In genomic region chr9:138147556-138147955, GRCh38 we compare ENCODE assay signal across 8 cellular contexts.
DNase-seq lines count a peak whose midpoint lies in the region; ATAC-seq, FAIRE-seq and TF ChIP-seq lines count a peak whose summit lies in the region.
"Not testable (repeated sequence)": the region's sequence is repeated elsewhere in the genome, so short reads cannot be mapped to it uniquely, and the experiment has no call there.

No MANE protein-coding gene starts in this region.

- H4K20me1 ChIP-seq in OCI-LY1 (ENCODE audit: insufficient read depth, low read length), result not testable (repeated sequence)

- H3K36me3 ChIP-seq in OCI-LY1 (ENCODE audit: insufficient read depth, low read length); endodermal cell (ENCODE audit: control insufficient read depth, insufficient read depth, low read length); iPS DF 6.9 (ENCODE audit: control insufficient read depth, insufficient read depth, low read length); pancreas; testis (ENCODE audit: low read depth, missing control alignments): not testable (repeated sequence)

- H3K36me3 Mint-ChIP-seq in endodermal cell (ENCODE audit: low read depth), result not testable (repeated sequence)

- H3K4me2 ChIP-seq in OCI-LY1 (ENCODE audit: low read length), result not testable (repeated sequence)

- not testable (repeated sequence) for H3K4me3 ChIP-seq in OCI-LY1 (ENCODE audit: low read depth, low read length, poor library complexity, severe bottlenecking); endodermal cell (ENCODE audit: low read length); testis
- H3K4me3 ChIP-seq in iPS DF 6.9 (ENCODE audit: low read length), result peak overlapping the region; percentile 12; the same call in 1 of the 2 replicates
- peak overlapping the region in 1 of 4 donors; percentile 17 for H3K4me3 ChIP-seq in pancreas

- peak overlapping the region; percentile 42 for H3K4me3 Mint-ChIP-seq in endodermal cell

- peak; percentile 25 for TF ChIP-seq CTCF in D721Med (IDR thresholded peaks at IDR 0.05; ENCODE audit: insufficient read depth, missing control alignments)
- TF ChIP-seq CTCF in LNCAP (IDR thresholded peaks at IDR 0.05), result peak; percentile 34; the same call in 1 of the 2 replicates
- TF ChIP-seq CTCF in OCI-LY1 (IDR thresholded peaks at IDR 0.05; ENCODE audit: low read length), result peak; percentile 8; the same call in 1 of the 2 replicates
- TF ChIP-seq CTCF in endodermal cell (conservative IDR thresholded peaks at IDR 0.05), result peak; percentile 69
- TF ChIP-seq CTCF in pancreas (IDR thresholded peaks at IDR 0.05); testis (IDR thresholded peaks at IDR 0.05): not testable (repeated sequence)

- not testable (repeated sequence) for H3K4me1 Mint-ChIP-seq in endodermal cell

- H3F3A ChIP-seq in OCI-LY1 (ENCODE audit: insufficient read depth, low read length), result not testable (repeated sequence)

- peaks cover 17% of the 10 kb centered on the region for H3K9me3 Mint-ChIP-seq in endodermal cell

- DNase-seq in D721Med (ENCODE audit: insufficient read length, low spot score); iPS DF 6.9 (ENCODE audit: low read depth, low spot score): not testable (repeated sequence)
- peak; percentile 14 for DNase-seq in activated T-cell treated with anti-CD3 and anti-CD28 coated beads for 24 hours (ENCODE audit: low read depth)
- DNase-seq in endodermal cell, result peak; percentile 76
- peak in 5 of 6 donors; percentile 38 to 85 (median 56) for DNase-seq in pancreas
- peak; percentile 58 for DNase-seq in testis

- not testable (repeated sequence) for H3K9me2 ChIP-seq in OCI-LY1 (ENCODE audit: low read depth, low read length)

- H3K27ac Mint-ChIP-seq in endodermal cell, result not testable (repeated sequence)

- not testable (repeated sequence) for H3K4me1 ChIP-seq in OCI-LY1 (ENCODE audit: insufficient read depth, low read length, severe bottlenecking); endodermal cell (ENCODE audit: control insufficient read depth, insufficient read depth, low read length); iPS DF 6.9 (ENCODE audit: control insufficient read depth, insufficient read depth, low read length); pancreas; testis

- no CpG with 5 or more reads among the region's 34 CpGs for WGBS in endodermal cell (ENCODE audit: insufficient coverage in 1 of 2, insufficient read length in 1 of 2), 2 experiments
- WGBS in iPS DF 6.9 (ENCODE audit: insufficient coverage, insufficient read length), result no CpG with 5 or more reads among the region's 34 CpGs
- 13 to 33% methylated on average over 1 to 28 of the region's 34 CpGs for WGBS in pancreas, 2 donors
- no CpG with 5 or more reads among the region's 34 CpGs for WGBS in testis, 2 donors

- not testable (repeated sequence) for H3K27me3 ChIP-seq in OCI-LY1 (ENCODE audit: insufficient read depth, low read length); endodermal cell (ENCODE audit: control insufficient read depth, insufficient read depth, low read length, poor library complexity, severe bottlenecking); iPS DF 6.9 (ENCODE audit: control insufficient read depth, insufficient read depth, low read length); pancreas; testis

- not testable (repeated sequence) for TF ChIP-seq POLR2A in testis (IDR thresholded peaks at IDR 0.05)

- H3K9me3 ChIP-seq in OCI-LY1 (ENCODE audit: low read length); endodermal cell (ENCODE audit: control insufficient read depth, low read length); iPS DF 6.9 (ENCODE audit: control insufficient read depth, insufficient read depth, low read length); pancreas; testis: not testable (repeated sequence)

- not testable (repeated sequence) for FAIRE-seq in D721Med (lab: Jason Lieb, UNC); pancreas (lab: Jason Lieb, UNC)

- peaks cover 18% of the 10 kb centered on the region for H3K27me3 Mint-ChIP-seq in endodermal cell (ENCODE audit: insufficient read depth)

- not testable (repeated sequence) for H3K79me2 ChIP-seq in OCI-LY1 (ENCODE audit: insufficient read depth, low read length)

- not testable (repeated sequence) for H3K27ac ChIP-seq in OCI-LY1 (ENCODE audit: low read depth, low read length, poor library complexity, severe bottlenecking); endodermal cell (ENCODE audit: low read depth, low read length); iPS DF 6.9 (ENCODE audit: low read length); pancreas; testis

- not testable (repeated sequence) for ATAC-seq in pancreas

- H2AFZ ChIP-seq in OCI-LY1 (ENCODE audit: low read length), result not testable (repeated sequence)

- intact Hi-C loops in pancreas (cut with DNase I); testis (cut with DNase I; ENCODE audit: low total_unique reads): not testable (repeated sequence)

- H3K9ac ChIP-seq in OCI-LY1 (ENCODE audit: low read length); endodermal cell (ENCODE audit: extremely low read depth, low read length, poor library complexity, severe bottlenecking): not testable (repeated sequence)
